In genomic region chr21:42102516-42102915, GRCh38 we compare ENCODE assay signal across 23 cellular contexts. TPM values are rescaled to one million over a fixed set of nuclear protein-coding genes. Genes with fewer than 3 reads are reported as not detected.
DNase-seq lines count a peak whose midpoint lies in the region; ATAC-seq, FAIRE-seq and TF ChIP-seq lines count a peak whose summit lies in the region.
"Had no signal": no experiment of that assay in that cellular context is flagged by ENCODE, and none has a peak within 500 bp of the region (broad histone marks: within the 10 kb centered on the region; RNA-seq: fewer than 3 reads in every experiment).

No MANE protein-coding gene starts in this region.

- in situ Hi-C loops in gastrocnemius medialis (cut with MboI; ENCODE audit: low sequenced_read_pairs in 4 of 4) = loop anchor here in 2 of 4 donors (25.0 kb wide), 3 partner anchors 90 to 490 kb away; partner anchors contain the start of gene ZBTB21 (in 1 of the 2)

- H3K27me3 ChIP-seq in BLaER1 treated with 17β-estradiol and CSF1 and Interleukin-3, amounts not matched to agents 10 nM and 100 nM = peaks cover 6 to 25% (median 17%) of the 10 kb centered on the region in 11 experiments; a peak in 15 of 22 replicates
- no peaks in the 10 kb centered on the region for H3K27me3 ChIP-seq in MG63
- H3K27me3 ChIP-seq in astrocyte (ENCODE audit: insufficient read depth, low read length) = no peaks in the 10 kb centered on the region
- peaks cover 3% of the 10 kb centered on the region for H3K27me3 ChIP-seq in osteoblast (ENCODE audit: insufficient read depth, low read length)
- peaks cover 0 to 5% (median 0%) of the 10 kb centered on the region in 3 donors for H3K27me3 ChIP-seq in gastrocnemius medialis

- peak overlapping the region; percentile 15 for H3K27ac Mint-ChIP-seq in astrocyte (ENCODE audit: unreplicated experiment)
- H3K27ac Mint-ChIP-seq in effector memory CD8-positive, alpha-beta T cell = no peak overlapping the region
- H3K27ac Mint-ChIP-seq: H9 had no signal

- ATAC-seq in gastrocnemius medialis = no peak
- no peak for ATAC-seq in effector memory CD8-positive, alpha-beta T cell (replicated peaks)
- ATAC-seq: A549 had no signal

- H3K36me3 Mint-ChIP-seq in astrocyte (ENCODE audit: low read depth, unreplicated experiment) = no peaks in the 10 kb centered on the region
- H3K36me3 Mint-ChIP-seq in effector memory CD8-positive, alpha-beta T cell (ENCODE audit: insufficient read depth) = peaks cover 4% of the 10 kb centered on the region
- H3K36me3 Mint-ChIP-seq: CD14-positive monocyte, IgD-negative memory B cell had no signal

- no peaks in the 10 kb centered on the region for H3K79me2 ChIP-seq in astrocyte (ENCODE audit: insufficient read depth, low read length)
- no peaks in the 10 kb centered on the region for H3K79me2 ChIP-seq in osteoblast (ENCODE audit: insufficient read depth, low read length)

- peak; percentile 53 for DNase-seq in MG63
- no peak for DNase-seq in astrocyte (ENCODE audit: low read depth)
- no peak for DNase-seq in osteoblast (ENCODE audit: insufficient read length, low spot score, missing footprints)
- DNase-seq in gastrocnemius medialis = no peak
- no peak for DNase-seq in effector memory CD8-positive, alpha-beta T cell
- DNase-seq in NCI-H2029 (lab: John Stamatoyannopoulos, UW) = no peak
- no peak for DNase-seq in NCI-H2081 treated with DMSO at 0.1 percent for 48 hours (lab: John Stamatoyannopoulos, UW)
- DNase-seq: DMS 273 treated with DMSO at 0.1 percent for 48 hours, GDM1, H9, Kasumi-1, NCI-H1092 treated with DMSO at 0.1 percent for 48 hours, NCI-H146, NCI-H2081, NCI-H446 treated with DMSO at 0.1 percent for 48 hours, NCI-H748 treated with DMSO at 0.1 percent for 48 hours, OCI-M1, SIG-M5 had no signal

- no peaks in the 10 kb centered on the region for H3K9me3 Mint-ChIP-seq in astrocyte (ENCODE audit: unreplicated experiment)
- no peaks in the 10 kb centered on the region for H3K9me3 Mint-ChIP-seq in effector memory CD8-positive, alpha-beta T cell
- H3K9me3 Mint-ChIP-seq: CD14-positive monocyte, H9 had no signal

- no peak overlapping the region for H3K4me3 ChIP-seq in BLaER1 treated with 17β-estradiol and CSF1 and Interleukin-3, amounts not matched to agents 10 nM and 100 nM
- H3K4me3 ChIP-seq in MG63 (no peak overlapping the region), astrocyte (ENCODE audit: insufficient read depth, low read depth, low read length) (no peak overlapping the region), osteoblast (ENCODE audit: insufficient read depth, low read length) (no peak overlapping the region), gastrocnemius medialis (no peak overlapping the region)
- H3K4me3 ChIP-seq: A549 had no signal

- intact Hi-C loops in gastrocnemius medialis (cut with DNase I; ENCODE audit: low total_unique reads) = no loop called here

- H3K4me2 ChIP-seq in BLaER1 treated with 17β-estradiol and CSF1 and Interleukin-3, amounts not matched to agents 10 nM and 100 nM = peak overlapping the region in 8 of 11 experiments; percentile 22 to 71 (median 45); a peak in 14 of 22 replicates
- H3K4me2 ChIP-seq in astrocyte (ENCODE audit: low read length) = no peak overlapping the region
- no peak overlapping the region for H3K4me2 ChIP-seq in osteoblast (ENCODE audit: insufficient read depth, low read length)
- H3K4me2 ChIP-seq: A549 had no signal

- H3K9me3 ChIP-seq in BLaER1 treated with 17β-estradiol and CSF1 and Interleukin-3, amounts not matched to agents 10 nM and 100 nM (replicated peaks in 1 of 11) = no peaks in the 10 kb centered on the region
- H3K9me3 ChIP-seq in MG63 (no peaks in the 10 kb centered on the region), astrocyte (ENCODE audit: insufficient read depth, low read depth, low read length) (no peaks in the 10 kb centered on the region), osteoblast (ENCODE audit: low read depth, low read length) (no peaks in the 10 kb centered on the region), gastrocnemius medialis (no peaks in the 10 kb centered on the region)
- H3K9me3 ChIP-seq: A549 had no signal

- H3K4me1 ChIP-seq in BLaER1 treated with 17β-estradiol and CSF1 and Interleukin-3, amounts not matched to agents 10 nM and 100 nM = peaks cover 20 to 63% (median 43%) of the 10 kb centered on the region in 10 experiments
- H3K4me1 ChIP-seq in astrocyte (ENCODE audit: insufficient read depth, low read length) (peaks cover 12% of the 10 kb centered on the region), osteoblast (ENCODE audit: insufficient read depth, low read length) (peaks cover 7% of the 10 kb centered on the region), gastrocnemius medialis (peaks cover 0 to 3% of the 10 kb centered on the region in 2 donors)

- no peaks in the 10 kb centered on the region for H3K36me3 ChIP-seq in BLaER1 treated with 17β-estradiol and CSF1 and Interleukin-3, amounts not matched to agents 10 nM and 100 nM
- no peaks in the 10 kb centered on the region for H3K36me3 ChIP-seq in MG63
- no peaks in the 10 kb centered on the region for H3K36me3 ChIP-seq in astrocyte (ENCODE audit: insufficient read depth, low read length)
- H3K36me3 ChIP-seq in osteoblast (ENCODE audit: insufficient read depth, low read length) = no peaks in the 10 kb centered on the region
- no peaks in the 10 kb centered on the region for H3K36me3 ChIP-seq in gastrocnemius medialis

- H4K20me1 ChIP-seq in BLaER1 treated with 17β-estradiol and CSF1 and Interleukin-3, amounts not matched to agents 10 nM and 100 nM = no peaks in the 10 kb centered on the region; a peak in 1 of 22 replicates
- H4K20me1 ChIP-seq in astrocyte (ENCODE audit: insufficient read depth, low read length) (no peaks in the 10 kb centered on the region), osteoblast (ENCODE audit: insufficient read depth, low read length) (no peaks in the 10 kb centered on the region)

- H2AFZ ChIP-seq in astrocyte (ENCODE audit: low read depth, low read length) = no peak overlapping the region
- peak overlapping the region; percentile 4 for H2AFZ ChIP-seq in osteoblast (ENCODE audit: low read length)

- no peak overlapping the region for H3K9ac ChIP-seq in BLaER1 treated with 17β-estradiol and CSF1 and Interleukin-3, amounts not matched to agents 10 nM and 100 nM
- no peak overlapping the region for H3K9ac ChIP-seq in astrocyte (ENCODE audit: low read length)

- H3K4me3 Mint-ChIP-seq in astrocyte (ENCODE audit: unreplicated experiment) = no peak overlapping the region
- no peak overlapping the region for H3K4me3 Mint-ChIP-seq in effector memory CD8-positive, alpha-beta T cell
- H3K4me3 Mint-ChIP-seq: CD14-positive monocyte, H9, IgD-negative memory B cell had no signal

- TF ChIP-seq CTCF in astrocyte (IDR thresholded peaks at IDR 0.05; ENCODE audit: insufficient read depth, low read depth, low read length) = no peak
- no peak for TF ChIP-seq CTCF in osteoblast (IDR thresholded peaks at IDR 0.05; ENCODE audit: extremely low read depth, low read depth, low read length)
- no peak for TF ChIP-seq CTCF in gastrocnemius medialis (IDR thresholded peaks at IDR 0.05 in 4 of 5, conservative IDR thresholded peaks at IDR 0.05 in 1 of 5)

- TF ChIP-seq POLR2A in gastrocnemius medialis (IDR thresholded peaks at IDR 0.05) = no peak

- H3K4me1 Mint-ChIP-seq in astrocyte (ENCODE audit: low read depth, unreplicated experiment) = peaks cover 14% of the 10 kb centered on the region
- H3K4me1 Mint-ChIP-seq in effector memory CD8-positive, alpha-beta T cell (ENCODE audit: low read depth in 2 of 2) = no peaks in the 10 kb centered on the region

- no peak for FAIRE-seq in astrocyte (lab: Jason Lieb, UNC)
- FAIRE-seq: A549 had no signal

- H3K27me3 Mint-ChIP-seq in astrocyte (ENCODE audit: low read depth, unreplicated experiment) = peaks cover 22% of the 10 kb centered on the region
- peaks cover 13 to 85% of the 10 kb centered on the region in 2 donors for H3K27me3 Mint-ChIP-seq in effector memory CD8-positive, alpha-beta T cell

- no peak overlapping the region for H3K27ac ChIP-seq in BLaER1 treated with 17β-estradiol and CSF1 and Interleukin-3, amounts not matched to agents 10 nM and 100 nM
- H3K27ac ChIP-seq in astrocyte (ENCODE audit: low read depth, low read length) (no peak overlapping the region), osteoblast (ENCODE audit: low read depth, low read length) (no peak overlapping the region), gastrocnemius medialis (no peak overlapping the region)
- H3K27ac ChIP-seq: A549 had no signal

RNA-seq across cellular contexts. Expression of gene UMODL1, which starts 31.4 kb away (rescaled TPM):
- not detected in 2 replicates for total RNA-seq in MG63 (2014; rRNA removed; shearing (Covaris generic); ENCODE audit: low replicate concordance)
- total RNA-seq in astrocyte (0.10 TPM in 1 of 2 replicates, not detected in the other), osteoblast (under 0.01 TPM in 1 of 2 replicates, not detected in the other), gastrocnemius medialis (under 1 TPM in 1 of 4 donors, not detected in 3; 0.13 TPM)
- total RNA-seq: H9, RPMI7951 had no signal

Comparison
In these comparisons a context has a peak if more than half of its experiments do, and no peak if none do; other contexts are left out.
1. H3K4me2 ChIP-seq: peak in BLaER1 treated with 17β-estradiol and CSF1 and Interleukin-3, amounts not matched to agents 10 nM and 100 nM (8 of 11); none in astrocyte (single experiment) and osteoblast (single experiment).